ENCODE assay signal across 10 cellular contexts in genomic region chr4:75858721-75859120, GRCh38. TPM values are rescaled to one million over a fixed set of nuclear protein-coding genes. Genes with fewer than 3 reads are reported as not detected.
"Had no signal": no experiment of that assay in that cellular context is flagged by ENCODE, and none has a peak within 500 bp of the region (broad histone marks: within the 10 kb centered on the region; RNA-seq: fewer than 3 reads in every experiment).

No MANE protein-coding gene starts in this region.

- ATAC-seq: K562 had no signal

- H3K27ac ChIP-seq: HL-60, KMS-11 had no signal

- FAIRE-seq: HTR-8/SVneo had no signal

- H3K4me3 ChIP-seq: K562 had no signal

- H3K4me2 ChIP-seq: KMS-11 had no signal

- H3K9ac ChIP-seq: KMS-11 had no signal

- DNase-seq: IMR-90, KBM-7, KG1 had no signal

RNA-seq across cellular contexts. Expression of gene PPEF2, which starts 43.5 kb away (rescaled TPM):
- total RNA-seq: HT-29, HT1080, IMR-90, K562 had no signal
- polyA plus RNA-seq: IgD-negative memory B cell, IMR-90, K562 had no signal
